In genomic region chr19:5719274-5719960, GRCh38 we compare ENCODE assay signal across 8 cellular contexts.
DNase-seq lines count a peak whose midpoint lies in the region; ATAC-seq and TF ChIP-seq lines count a peak whose summit lies in the region.

No MANE protein-coding gene starts in this region.

- peaks cover 20% of the 10 kb centered on the region for H3K4me1 ChIP-seq in KMS-11 (ENCODE audit: low read depth, poor library complexity, severe bottlenecking)

- no peak overlapping the region for H3K4me3 ChIP-seq in KMS-11 (IDR thresholded peaks at IDR 0.05; ENCODE audit: insufficient read depth, low read depth, low read length)

- peak; percentile 73 for DNase-seq in activated CD8-positive, alpha-beta memory T cell treated with anti-CD3 and anti-CD28 coated beads, Interleukin-2, amount 50 U/mL, for 48 hours
- DNase-seq in activated CD8-positive, alpha-beta memory T cell treated with anti-CD3 and anti-CD28 coated beads, Interleukin-2, amount 50 U/mL, for 4 hours = no peak
- DNase-seq in iris pigment epithelial cell (ENCODE audit: low read depth) = peak; percentile 46
- peak; percentile 13 for DNase-seq in stimulated activated CD8-positive, alpha-beta memory T cell treated with anti-CD3 and anti-CD28 coated beads, Interleukin-12 subunit alpha, Interleukin-12 subunit beta, amount 100 ng/mL, for 1 hour (ENCODE audit: low read depth)
- no peak for DNase-seq in retina

- H3K4me2 ChIP-seq in KMS-11 = peak overlapping the region; percentile 91

- H3K9ac ChIP-seq in KMS-11 = peak overlapping the region; percentile 96

- ATAC-seq in HG03045 (IDR thresholded peaks at IDR 0.05; ENCODE audit: unreplicated experiment) = no peak

- no peaks in the 10 kb centered on the region for H3K27me3 ChIP-seq in KMS-11 (ENCODE audit: insufficient read depth, low read depth)

- H3K79me2 ChIP-seq in KMS-11 (ENCODE audit: insufficient read depth, low read depth) = peaks cover 52% of the 10 kb centered on the region

- H4K20me1 ChIP-seq in KMS-11 (ENCODE audit: insufficient read depth) = 0 out of 2 replicates have a peak, but pooled peaks cover 5% of the 10 kb centered on the region

- H3K27ac ChIP-seq in KMS-11 (peak overlapping the region; percentile 90), angular gyrus (ENCODE audit: low read depth, low read length) (peak overlapping the region; percentile 99)

- H2AFZ ChIP-seq in KMS-11 (ENCODE audit: low read depth) = peak overlapping the region; percentile 52; the same call in 1 of the 2 replicates

- TF ChIP-seq CTCF in KMS-11 (conservative IDR thresholded peaks at IDR 0.05; ENCODE audit: low read depth, low read length) = no peak

- H3K36me3 ChIP-seq in KMS-11 (ENCODE audit: insufficient read depth) = no peaks in the 10 kb centered on the region

Comparison
In these comparisons a context has a peak if more than half of its experiments do, and no peak if none do; other contexts are left out.
1. DNase-seq: peak in activated CD8-positive, alpha-beta memory T cell treated with anti-CD3 and anti-CD28 coated beads, Interleukin-2, amount 50 U/mL, for 48 hours (single experiment), iris pigment epithelial cell (single experiment) and stimulated activated CD8-positive, alpha-beta memory T cell treated with anti-CD3 and anti-CD28 coated beads, Interleukin-12 subunit alpha, Interleukin-12 subunit beta, amount 100 ng/mL, for 1 hour (single experiment); none in activated CD8-positive, alpha-beta memory T cell treated with anti-CD3 and anti-CD28 coated beads, Interleukin-2, amount 50 U/mL, for 4 hours (single experiment) and retina (single experiment).